21 cellular contexts compared by ENCODE assay signal in the genomic region with DNA sequence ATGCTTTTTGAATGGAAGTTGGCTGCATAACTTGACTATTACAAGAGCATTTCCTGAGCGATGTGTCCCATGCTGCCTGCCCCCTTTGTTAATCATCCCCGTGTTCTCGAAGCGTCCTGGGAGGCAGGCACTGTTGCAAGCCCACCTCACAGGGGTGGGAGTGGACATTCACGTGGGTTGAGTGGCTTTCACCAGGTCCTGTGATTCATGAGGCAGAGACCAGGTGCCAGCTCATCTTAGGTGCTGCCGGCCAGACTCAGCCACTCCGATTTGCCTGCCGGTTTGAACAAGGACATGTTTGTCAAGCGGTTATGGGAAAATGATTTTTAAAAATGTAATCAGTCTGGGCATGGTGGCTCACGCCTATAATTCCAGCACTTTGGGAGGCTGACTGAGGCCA.
DNase-seq lines count a peak whose midpoint lies in the region; ATAC-seq and TF ChIP-seq lines count a peak whose summit lies in the region.
"Had no signal": no experiment of that assay in that cellular context is flagged by ENCODE, and none has a peak within 500 bp of the region (broad histone marks: within the 10 kb centered on the region; RNA-seq: fewer than 3 reads in every experiment).

No MANE protein-coding gene starts in this region.

- H3K18ac ChIP-seq in H9 (ENCODE audit: insufficient read length, low read depth, low read length) (no peak overlapping the region), mesenchymal stem cell (ENCODE audit: low read depth in 1 of 2, low read length in 2 of 2) (peak overlapping the region in 1 of 2 experiments; percentile 37)

- no peak overlapping the region for H2BK12ac ChIP-seq in H9 (ENCODE audit: insufficient read length, low read depth, low read length)
- H2BK12ac ChIP-seq in mesenchymal stem cell (ENCODE audit: low read length in 2 of 2) = no peak overlapping the region

- peaks cover 29 to 60% of the 10 kb centered on the region in 2 experiments for H3K36me3 ChIP-seq in mesenchymal stem cell (ENCODE audit: control insufficient read depth in 1 of 2, insufficient read depth in 2 of 2, low read depth in 1 of 2, low read length in 2 of 2)
- H3K36me3 ChIP-seq in thyroid gland = peaks cover 23 to 25% of the 10 kb centered on the region in 2 donors

- intact Hi-C loops in thyroid gland (cut with DNase I) = no loop called here
- intact Hi-C loops in natural killer cell (cut with micrococcal nuclease) = no loop called here

- H3K23me2 ChIP-seq in H9 (ENCODE audit: insufficient read length, low read depth, low read length, poor library complexity, severe bottlenecking) = no peaks in the 10 kb centered on the region

- H4K5ac ChIP-seq in H9 (ENCODE audit: insufficient read length, low read depth, low read length) = no peak overlapping the region

- no peaks in the 10 kb centered on the region for H3K27me3 ChIP-seq in H9 (ENCODE audit: insufficient read depth, low read length)
- no peaks in the 10 kb centered on the region for H3K27me3 ChIP-seq in mesenchymal stem cell (ENCODE audit: control insufficient read depth in 1 of 2, insufficient read depth in 1 of 2, low read length in 2 of 2)
- H3K27me3 ChIP-seq in thyroid gland = no peaks in the 10 kb centered on the region
- H3K27me3 ChIP-seq: heart right ventricle, vagina had no signal

- H3K56ac ChIP-seq in H9 (ENCODE audit: insufficient read length, low read depth, low read length) = no peak overlapping the region

- H2BK5ac ChIP-seq in H9 (ENCODE audit: insufficient read length, low read length) (no peak overlapping the region), mesenchymal stem cell (ENCODE audit: low read depth, low read length, poor library complexity, severe bottlenecking) (no peak overlapping the region)

- H3K27ac ChIP-seq in H9 (ENCODE audit: insufficient read length, low read depth, low read length) (no peak overlapping the region), mesenchymal stem cell (ENCODE audit: low read length, poor library complexity, severe bottlenecking) (no peak overlapping the region), thyroid gland (peak overlapping the region in 2 of 3 donors; percentile 44 to 81)
- H3K27ac ChIP-seq: vagina had no signal

- H4K8ac ChIP-seq in H9 (replicated peaks; ENCODE audit: insufficient read length, low read depth, low read length) (peak overlapping the region; percentile 61), mesenchymal stem cell (ENCODE audit: low read length) (no peak overlapping the region)

- H3K79me2 ChIP-seq in H9 (ENCODE audit: insufficient read depth, low read length) = peaks cover 2% of the 10 kb centered on the region; the same call in 1 of the 2 replicates

- no peak overlapping the region for H2BK15ac ChIP-seq in H9 (ENCODE audit: low read depth, low read length)
- no peak overlapping the region for H2BK15ac ChIP-seq in mesenchymal stem cell (ENCODE audit: low read depth, poor library complexity, severe bottlenecking)

- H3K27ac Mint-ChIP-seq in H9 = peak overlapping the region; percentile 12 to 53 (median 43); a peak in 6 of 7 replicates
- no peak overlapping the region for H3K27ac Mint-ChIP-seq in natural killer cell

- H3K4me3 Mint-ChIP-seq in H9 = no peak overlapping the region
- H3K4me3 Mint-ChIP-seq in natural killer cell = no peak overlapping the region
- H3K4me3 Mint-ChIP-seq: CD14-positive monocyte had no signal

- TF ChIP-seq CTCF in H9 (conservative IDR thresholded peaks at IDR 0.05) (no peak), cardiac fibroblast (IDR thresholded peaks at IDR 0.05; ENCODE audit: low read depth, low read length) (no peak), thyroid gland (IDR thresholded peaks at IDR 0.05) (no peak), natural killer cell (IDR thresholded peaks at IDR 0.05) (no peak)

- H3K9me3 ChIP-seq in H9 (ENCODE audit: control insufficient read depth, low read depth, low read length) (no peaks in the 10 kb centered on the region), mesenchymal stem cell (ENCODE audit: control insufficient read depth, low read length) (no peaks in the 10 kb centered on the region), thyroid gland (no peaks in the 10 kb centered on the region)
- H3K9me3 ChIP-seq: heart right ventricle, vagina had no signal

- H3K4me1 ChIP-seq in H9 (ENCODE audit: insufficient read depth, low read length) (no peaks in the 10 kb centered on the region), mesenchymal stem cell (ENCODE audit: control insufficient read depth, insufficient read depth, low read depth, low read length) (peaks cover 8% of the 10 kb centered on the region), thyroid gland (peaks cover 5 to 16% of the 10 kb centered on the region in 2 donors)

- H3K4ac ChIP-seq in H9 (ENCODE audit: low read depth, low read length) (no peak overlapping the region), mesenchymal stem cell (ENCODE audit: low read depth in 1 of 2, low read length in 2 of 2) (no peak overlapping the region)

- H3K9me3 Mint-ChIP-seq in H9 = no peaks in the 10 kb centered on the region
- H3K9me3 Mint-ChIP-seq in natural killer cell = no peaks in the 10 kb centered on the region
- H3K9me3 Mint-ChIP-seq: CD14-positive monocyte had no signal

- H3K4me3 ChIP-seq in cardiac fibroblast (replicated peaks in 1 of 2; ENCODE audit: low read depth in 2 of 2, low read length in 2 of 2) (no peak overlapping the region), mesenchymal stem cell (ENCODE audit: insufficient read depth in 1 of 2, low read depth in 1 of 2, low read length in 2 of 2) (no peak overlapping the region), thyroid gland (replicated peaks in 1 of 3) (no peak overlapping the region)
- H3K4me3 ChIP-seq: heart right ventricle, vagina had no signal

- DNase-seq in H9 (no peak), cardiac fibroblast (ENCODE audit: low read depth in 2 of 2) (peak; percentile 45 to 53), mesenchymal stem cell (no peak), thyroid gland (no peak), natural killer cell (no peak)
- DNase-seq: activated CD4-positive, CD25-positive, alpha-beta regulatory T cell treated with anti-CD3 and anti-CD28 coated beads, Interleukin-2, amount 50 U/mL, for 72 hours; activated CD8-positive, alpha-beta memory T cell treated with anti-CD3 and anti-CD28 coated beads for 24 hours; activated naive CD4-positive, alpha-beta T cell treated with anti-CD3 and anti-CD28 coated beads, Interleukin-2, amount 50 U/mL, for 16 hours; activated T-cell treated with anti-CD3 and anti-CD28 coated beads, Interleukin-2, amount 50 U/mL, for 48 hours; cortex of kidney; heart right ventricle; KBM-7; NCI-H2081 treated with DMSO at 0.1 percent for 48 hours; NCI-H524 treated with DMSO at 0.1 percent for 48 hours; right cardiac atrium; stimulated activated CD8-positive, alpha-beta memory T cell treated with anti-CD3 and anti-CD28 coated beads, Interleukin-4, amount 100 ng/mL, for 48 hours had no signal

- H3K36me3 Mint-ChIP-seq in H9 (ENCODE audit: insufficient read depth in 1 of 3, low read depth in 3 of 3) (peaks cover 45 to 89% (median 82%) of the 10 kb centered on the region in 3 experiments), natural killer cell (no peaks in the 10 kb centered on the region)

- H2AFZ ChIP-seq in H9 (ENCODE audit: low read length) (no peak overlapping the region), mesenchymal stem cell (ENCODE audit: low read depth, low read length) (no peak overlapping the region)

- no peak overlapping the region for H2BK120ac ChIP-seq in H9 (ENCODE audit: low read depth, low read length, poor library complexity, severe bottlenecking)
- H2BK120ac ChIP-seq in mesenchymal stem cell (ENCODE audit: low read depth, low read length) = no peak overlapping the region

- no peaks in the 10 kb centered on the region for H3K27me3 Mint-ChIP-seq in H9 (ENCODE audit: low read depth)
- H3K27me3 Mint-ChIP-seq in natural killer cell (ENCODE audit: low read depth in 2 of 2) = peaks cover 4 to 10% of the 10 kb centered on the region in 2 donors

- no peak for ATAC-seq in natural killer cell
- no peak for ATAC-seq in GM19467 (IDR thresholded peaks at IDR 0.05; ENCODE audit: unreplicated experiment)
- ATAC-seq in HG03571 (IDR thresholded peaks at IDR 0.05; ENCODE audit: unreplicated experiment) = no peak
- ATAC-seq in GM18867 (IDR thresholded peaks at IDR 0.05; ENCODE audit: unreplicated experiment) = no peak

- no peak overlapping the region for H3K9ac ChIP-seq in H9 (ENCODE audit: extremely low read depth, insufficient read length, low read length)
- no peak overlapping the region for H3K9ac ChIP-seq in mesenchymal stem cell (ENCODE audit: low read length)

- H4K20me1 ChIP-seq in H9 (ENCODE audit: control insufficient read depth, insufficient read depth, insufficient read length) = no peaks in the 10 kb centered on the region

- TF ChIP-seq POLR2A in thyroid gland (IDR thresholded peaks at IDR 0.05) = peak in 1 of 2 donors; percentile 24

- H3T11ph ChIP-seq in H9 (ENCODE audit: low read length) = no peak overlapping the region

- no CpG with 5 or more reads among the region's 10 CpGs for WGBS in H9 (ENCODE audit: extremely low coverage, insufficient read length, low lambda C conversion rate)
- WGBS in mesenchymal stem cell = 91% methylated on average over 10 of the region's 10 CpGs
- 81 to 88% methylated on average over 10 of the region's 10 CpGs for WGBS in thyroid gland, 2 donors

- H3K14ac ChIP-seq in H9 (ENCODE audit: insufficient read depth, low read length) (peak overlapping the region; percentile 27; the same call in 1 of the 2 replicates), mesenchymal stem cell (ENCODE audit: low read length in 2 of 2) (no peak overlapping the region)

- H2BK20ac ChIP-seq in H9 (ENCODE audit: low read depth, low read length, poor library complexity, severe bottlenecking) = no peak overlapping the region

- no peak overlapping the region for H2AK5ac ChIP-seq in H9 (ENCODE audit: insufficient read length, low read length)
- H2AK5ac ChIP-seq in mesenchymal stem cell (ENCODE audit: low read length, severe bottlenecking) = no peak overlapping the region

- no peak overlapping the region for H3K4me2 ChIP-seq in H9 (ENCODE audit: insufficient read depth, insufficient read length, low read length)
- H3K4me2 ChIP-seq in mesenchymal stem cell (ENCODE audit: low read length, poor library complexity, severe bottlenecking) = no peak overlapping the region

- H3K23ac ChIP-seq in H9 (ENCODE audit: insufficient read length, low read depth, low read length) (no peak overlapping the region), mesenchymal stem cell (ENCODE audit: low read length in 2 of 2) (no peak overlapping the region)

- H3K4me1 Mint-ChIP-seq in H9 = peaks cover 8 to 14% of the 10 kb centered on the region in 2 experiments
- H3K4me1 Mint-ChIP-seq in natural killer cell = no peaks in the 10 kb centered on the region

- H3K79me1 ChIP-seq in H9 (ENCODE audit: insufficient read depth, low read depth, low read length, poor library complexity, severe bottlenecking) (peaks cover 2% of the 10 kb centered on the region), mesenchymal stem cell (replicated peaks; ENCODE audit: low read length, poor library complexity, severe bottlenecking) (peaks cover 15% of the 10 kb centered on the region)

- no peak overlapping the region for H4K91ac ChIP-seq in H9 (ENCODE audit: insufficient read length, low read depth, low read length)
- H4K91ac ChIP-seq in mesenchymal stem cell (ENCODE audit: low read length) = peak overlapping the region; percentile 43

Comparison
In these comparisons a context has a peak if more than half of its experiments do, and no peak if none do; other contexts are left out.
1. DNase-seq: peak in cardiac fibroblast (2 of 2); none in H9 (single experiment), mesenchymal stem cell (single experiment), thyroid gland (0 of 2) and natural killer cell (single experiment).
2. H3K27ac ChIP-seq: peak in thyroid gland (2 of 3); none in H9 (single experiment) and mesenchymal stem cell (single experiment).
3. H3K27ac Mint-ChIP-seq: peak in H9 (3 of 3); none in natural killer cell (0 of 2).